1 cellular context compared by ENCODE assay signal in genomic region chr3:12773030-12773723, GRCh38.
TF ChIP-seq lines count a peak whose summit lies in the region.

No MANE protein-coding gene starts in this region.

TF ChIP-seq in IMR-90, 13 proteins besides CTCF, POLR2A, EP300 and RAD21 (continued from another document):
- no peak for TF ChIP-seq FOS (IDR thresholded peaks at IDR 0.05; ENCODE audit: low read depth, low read length)
- TF ChIP-seq ELK1 (IDR thresholded peaks at IDR 0.05; ENCODE audit: borderline replicate concordance, low read depth, low read length) = no peak
- no peak for TF ChIP-seq CHD1 (IDR thresholded peaks at IDR 0.05; ENCODE audit: low read depth, low read length)
- TF ChIP-seq NFE2L2 (IDR thresholded peaks at IDR 0.05; ENCODE audit: low read depth, low read length) = no peak
- no peak for TF ChIP-seq RFX5 (IDR thresholded peaks at IDR 0.05; ENCODE audit: low read depth, low read length)
- TF ChIP-seq SMC3 (IDR thresholded peaks at IDR 0.05; ENCODE audit: low read depth, low read length) = no peak
- TF ChIP-seq BHLHE40 (IDR thresholded peaks at IDR 0.05; ENCODE audit: low read depth, low read length) = no peak
